Comparison of ENCODE assay signal across 8 cellular contexts in genomic region chr10:110356628-110357245, GRCh38. TPM values are rescaled to one million over a fixed set of nuclear protein-coding genes. Genes with fewer than 3 reads are reported as not detected.
DNase-seq lines count a peak whose midpoint lies in the region; ATAC-seq lines count a peak whose summit lies in the region.

No MANE protein-coding gene starts in this region.

- peak overlapping the region; percentile 15 for H3K9ac ChIP-seq in adipocyte (ENCODE audit: low read length)

- peak overlapping the region; percentile 58 to 93 (median 88) for H3K4me3 Mint-ChIP-seq in naive B cell

- H3K27me3 Mint-ChIP-seq in naive B cell = peaks cover 1 to 3% (median 2%) of the 10 kb centered on the region in 3 donors

- H3K4me1 Mint-ChIP-seq in naive B cell = peaks cover 47 to 63% (median 63%) of the 10 kb centered on the region in 3 donors

- H3K4me3 ChIP-seq in adipocyte (ENCODE audit: low read length) = peak overlapping the region; percentile 7

- no peaks in the 10 kb centered on the region for H3K9me3 ChIP-seq in adipocyte (ENCODE audit: control insufficient read depth, low read length)

- H3K9me3 Mint-ChIP-seq in naive B cell = no peaks in the 10 kb centered on the region

- peak; percentile 78 for ATAC-seq in GM18508 (IDR thresholded peaks at IDR 0.05; ENCODE audit: insufficient read depth, unreplicated experiment)
- peak; percentile 82 for ATAC-seq in HG02678 (IDR thresholded peaks at IDR 0.05; ENCODE audit: unreplicated experiment)
- peak; percentile 79 to 81 for ATAC-seq in naive B cell (ENCODE audit: low read depth in 2 of 2)

- H3K4me1 ChIP-seq in adipocyte (ENCODE audit: control insufficient read depth, insufficient read depth, low read length) = peaks cover 23% of the 10 kb centered on the region

- DNase-seq in RKO (ENCODE audit: low spot score) = peak; percentile 96
- peak; percentile 64 for DNase-seq in adipocyte (ENCODE audit: low read depth)
- DNase-seq in naive B cell = peak; percentile 95
- no peak for DNase-seq in retina
- DNase-seq in NCI-H1436 (lab: John Stamatoyannopoulos, UW) = no peak
- no peak for DNase-seq in Ammon's horn (ENCODE audit: low spot score)

- peak overlapping the region; percentile 99 to 100 (median 100) for H3K27ac Mint-ChIP-seq in naive B cell

- no peaks in the 10 kb centered on the region for H3K36me3 Mint-ChIP-seq in naive B cell

- H3K27me3 ChIP-seq in adipocyte (replicated peaks; ENCODE audit: control insufficient read depth, insufficient read depth, low read length) = no peaks in the 10 kb centered on the region

- H3K36me3 ChIP-seq in adipocyte (ENCODE audit: control insufficient read depth, insufficient read depth, low read length, severe bottlenecking) = no peaks in the 10 kb centered on the region

RNA-seq across cellular contexts. Expression of gene SMNDC1, which starts 52.0 kb away (rescaled TPM):
- polyA plus RNA-seq in naive B cell (ENCODE audit: low read depth in 6 of 6) = 10 to 100 TPM; 11.9 to 20.8 (median 15.9) TPM

Comparison
In these comparisons a context has a peak if more than half of its experiments do, and no peak if none do; other contexts are left out.
1. DNase-seq: peak in RKO (single experiment), adipocyte (single experiment) and naive B cell (single experiment); none in retina (single experiment), NCI-H1436 (single experiment) and Ammon's horn (single experiment).
2. Peak in every context shown above with its lines, with median percentiles within 50 percentile points of each other: ATAC-seq.